ENCODE assay signal across 10 cellular contexts in the genomic region with DNA sequence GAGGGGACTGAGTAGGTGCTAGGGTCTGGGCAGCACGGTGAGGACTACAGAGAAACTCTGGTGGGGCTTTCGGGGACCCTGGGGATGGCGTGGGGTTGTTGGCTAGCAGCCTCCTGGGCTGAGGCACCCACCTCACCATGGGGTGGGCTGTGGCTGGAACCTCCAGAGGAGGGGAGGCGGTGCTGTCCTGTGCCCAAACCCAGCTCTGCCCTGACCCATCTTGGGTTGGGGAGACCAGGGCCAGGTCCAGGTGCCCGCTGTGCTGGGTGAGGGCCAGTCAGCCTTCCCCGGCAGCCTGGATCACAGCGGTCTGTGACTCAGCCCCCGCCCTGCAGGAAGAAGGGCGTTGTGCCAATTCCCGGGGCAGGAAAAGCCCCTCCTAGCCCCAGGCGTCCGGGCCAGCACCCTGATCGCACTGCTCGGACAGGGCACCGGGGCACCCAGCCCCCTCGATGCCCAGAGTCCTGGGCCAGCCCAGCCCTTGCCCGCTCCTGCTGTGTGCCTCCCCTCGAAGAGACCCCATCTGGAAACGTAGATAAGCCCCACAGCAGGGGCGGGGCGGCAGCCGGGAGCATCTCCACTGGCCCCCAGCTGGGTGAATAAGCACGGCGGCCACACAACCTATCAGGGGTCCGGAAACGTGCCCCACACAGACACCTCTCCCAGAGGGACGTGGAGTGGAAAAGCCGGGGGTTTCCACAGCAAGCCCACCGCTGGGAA. TPM values are rescaled to one million over a fixed set of nuclear protein-coding genes. Genes with fewer than 3 reads are reported as not detected.
A peak's percentile ranks its signal among the peaks of the same experiment; 100 is the strongest.
DNase-seq lines count a peak whose midpoint lies in the region; ATAC-seq, FAIRE-seq and TF ChIP-seq lines count a peak whose summit lies in the region.
"Had no signal": no experiment of that assay in that cellular context is flagged by ENCODE, and none has a peak within 500 bp of the region (broad histone marks: within the 10 kb centered on the region; RNA-seq: fewer than 3 reads in every experiment).

No MANE protein-coding gene starts in this region.

- H3K36me3 Mint-ChIP-seq in chondrocyte (ENCODE audit: low read depth): peaks cover 1% of the 10 kb centered on the region
- H3K36me3 Mint-ChIP-seq in progenitor cell of endocrine pancreas (ENCODE audit: insufficient read depth): no peaks in the 10 kb centered on the region

- H3K36me3 ChIP-seq in HepG2 (replicated peaks in 1 of 2; ENCODE audit: control insufficient read depth in 1 of 2, insufficient read depth in 2 of 2, low read length in 2 of 2) (peaks cover 32 to 36% of the 10 kb centered on the region in 2 experiments), urinary bladder (ENCODE audit: insufficient read depth) (no peaks in the 10 kb centered on the region)

- H3K27ac ChIP-seq in HepG2 (ENCODE audit: extremely low read length, insufficient read depth, low read length) (peak overlapping the region; percentile 31), urinary bladder (ENCODE audit: low read depth) (peak overlapping the region; percentile 80)

- peaks cover 22% of the 10 kb centered on the region; the same call in 1 of the 2 replicates for H4K20me1 ChIP-seq in HepG2 (ENCODE audit: insufficient read depth, low read length)

- peaks cover 62% of the 10 kb centered on the region for H3K4me1 Mint-ChIP-seq in chondrocyte (ENCODE audit: low read depth)
- H3K4me1 Mint-ChIP-seq in progenitor cell of endocrine pancreas (ENCODE audit: low read depth): peaks cover 17% of the 10 kb centered on the region
- H3K4me1 Mint-ChIP-seq: activated T-helper 17 cell treated with anti-CD3 and anti-CD28 coated beads, Interleukin-2, amount 50 U/mL, for 72 hours had no signal

- WGBS in HepG2 (ENCODE audit: low lambda C conversion rate): 94% methylated on average over 25 of the region's 29 CpGs
- WGBS in urinary bladder: 19% methylated on average over 29 of the region's 29 CpGs

- no peak for TF ChIP-seq POLR2A in HepG2 (IDR thresholded peaks at IDR 0.05; ENCODE audit: insufficient read depth in 1 of 2, low read depth in 2 of 2, low read length in 2 of 2)

- peak overlapping the region; percentile 92 for H3K27ac Mint-ChIP-seq in chondrocyte (ENCODE audit: unreplicated experiment)
- H3K27ac Mint-ChIP-seq in progenitor cell of endocrine pancreas: no peak overlapping the region
- H3K27ac Mint-ChIP-seq: activated T-helper 17 cell treated with anti-CD3 and anti-CD28 coated beads, Interleukin-2, amount 50 U/mL, for 72 hours had no signal

- POLR2A ChIA-PET in HepG2 (lab: Yijun Ruan, JAX): interaction anchor here (1.0 to 5.1 kb wide), 3 partner anchors 11 to 52 kb away, joined by 4 to 78 read pairs (median 4); a partner anchor contains a TSS

- no peaks in the 10 kb centered on the region for H3K9me3 ChIP-seq in HepG2 (ENCODE audit: low read length)

- H3K79me2 ChIP-seq in HepG2 (ENCODE audit: insufficient read depth, low read length): peaks cover 23% of the 10 kb centered on the region

- peak; percentile 73 for DNase-seq in NCI-H345 (lab: John Stamatoyannopoulos, UW)
- DNase-seq in NCI-H345 treated with DMSO at 0.1 percent for 48 hours (lab: John Stamatoyannopoulos, UW; ENCODE audit: unreplicated experiment): no peak
- no peak for DNase-seq in chondrocyte (ENCODE audit: low spot score)
- DNase-seq in HepG2 (ENCODE audit: low spot score): no peak
- no peak for DNase-seq in progenitor cell of endocrine pancreas (ENCODE audit: low spot score, unreplicated experiment)
- DNase-seq: NCI-H1930 had no signal

- no peak overlapping the region for H2AFZ ChIP-seq in HepG2 (ENCODE audit: low read length)

- no peak for TF ChIP-seq EP300 in HepG2 (IDR thresholded peaks at IDR 0.05; ENCODE audit: low read depth in 2 of 2, low read length in 2 of 2)
- no peak for TF ChIP-seq EP300 in HepG2 (CRISPR knock-in tag; IDR thresholded peaks at IDR 0.05; ENCODE audit: borderline replicate concordance)

- intact Hi-C loops in HepG2 (cut with micrococcal nuclease; ENCODE audit: unreplicated experiment): no loop called here

- ATAC-seq in HepG2 (no peak), HG02981 (IDR thresholded peaks at IDR 0.05; ENCODE audit: unreplicated experiment) (no peak), HG02970 (IDR thresholded peaks at IDR 0.05; ENCODE audit: low FRiP score, unreplicated experiment) (no peak)
- ATAC-seq: activated T-helper 17 cell treated with anti-CD3 and anti-CD28 coated beads, Interleukin-2, amount 50 U/mL, for 72 hours had no signal

- no peak overlapping the region for H3K4me3 ChIP-seq in HepG2 (replicated peaks in 1 of 3; ENCODE audit: insufficient read depth in 1 of 3, low read depth in 2 of 3, low read length in 3 of 3)
- no peak overlapping the region for H3K4me3 ChIP-seq in urinary bladder (ENCODE audit: low read depth, low read length)

- H3K4me3 Mint-ChIP-seq in chondrocyte (ENCODE audit: unreplicated experiment): peak overlapping the region; percentile 42
- H3K4me3 Mint-ChIP-seq in progenitor cell of endocrine pancreas (ENCODE audit: low read depth): no peak overlapping the region
- H3K4me3 Mint-ChIP-seq: activated T-helper 17 cell treated with anti-CD3 and anti-CD28 coated beads, Interleukin-2, amount 50 U/mL, for 72 hours had no signal

- TF ChIP-seq CTCF in chondrocyte (IDR thresholded peaks at IDR 0.05) (no peak), HepG2 (CRISPR knock-in tag; IDR thresholded peaks at IDR 0.05) (no peak), progenitor cell of endocrine pancreas (IDR thresholded peaks at IDR 0.05; ENCODE audit: unreplicated experiment) (no peak)

- H3K27me3 ChIP-seq in HepG2 (ENCODE audit: control insufficient read depth in 1 of 2, insufficient read depth in 2 of 2, low read length in 2 of 2): no peaks in the 10 kb centered on the region

- FAIRE-seq in HepG2 (lab: Jason Lieb, UNC): no peak

- H3K4me1 ChIP-seq in HepG2 (ENCODE audit: insufficient read depth, low read length) (peaks cover 55% of the 10 kb centered on the region), urinary bladder (ENCODE audit: insufficient read depth) (peaks cover 6% of the 10 kb centered on the region)

- TF ChIP-seq RAD21 in HepG2 (CRISPR knock-in tag; IDR thresholded peaks at IDR 0.05): no peak

- no peaks in the 10 kb centered on the region for H3K27me3 Mint-ChIP-seq in chondrocyte (ENCODE audit: low read depth)
- no peaks in the 10 kb centered on the region for H3K27me3 Mint-ChIP-seq in progenitor cell of endocrine pancreas
- H3K27me3 Mint-ChIP-seq: activated T-helper 17 cell treated with anti-CD3 and anti-CD28 coated beads, Interleukin-2, amount 50 U/mL, for 72 hours had no signal

- BruUV-seq in HepG2 (replicated peaks; lab: Mats Ljungman, UMichigan): no TSS peak

- CTCF ChIA-PET in HepG2 (lab: Yijun Ruan, JAX; ENCODE audit: low intra/inter-chr PET ratio, low total read pairs): no interaction called here

- no peak overlapping the region for H3K4me2 ChIP-seq in HepG2 (ENCODE audit: low read depth, low read length)

- H3K9me3 Mint-ChIP-seq in chondrocyte (ENCODE audit: low read depth) (no peaks in the 10 kb centered on the region), progenitor cell of endocrine pancreas (ENCODE audit: low read depth) (no peaks in the 10 kb centered on the region)
- H3K9me3 Mint-ChIP-seq: activated T-helper 17 cell treated with anti-CD3 and anti-CD28 coated beads, Interleukin-2, amount 50 U/mL, for 72 hours had no signal

- in situ Hi-C loops in HepG2 (cut with HindIII; ENCODE audit: extremely low pct_ligation_motif_present, low pct_unique_long_range_greater_than_20kb): no loop called here

- H3K9ac ChIP-seq in HepG2 (ENCODE audit: insufficient read depth, low read depth, low read length): no peak overlapping the region

RNA-seq across cellular contexts. Expression of a gene that starts 10.0 kb away (rescaled TPM):
- total RNA-seq in chondrocyte (156 to 368 TPM (median 355 TPM) in 3 replicates), HepG2 (2016; rRNA removed; fragmentation: Illumina TruSeq; extraction: Trizol) (28.5 and 44.7 TPM in 2 replicates), urinary bladder (40.4 TPM), progenitor cell of endocrine pancreas (248 and 252 TPM in 2 replicates)
- total RNA-seq in HepG2 (2016; cell fraction: cytosol; rRNA removed; fragmentation: Illumina TruSeq; extraction: Trizol; ENCODE audit: low read depth): 32.2 and 40.1 TPM in 2 replicates
- total RNA-seq in HepG2 (2016; cell fraction: insoluble cytoplasmic fraction; rRNA removed; fragmentation: Illumina TruSeq; extraction: Trizol): 24.0 and 53.5 TPM in 2 replicates
- total RNA-seq in HepG2 (2016; cell fraction: membrane; rRNA removed; fragmentation: Illumina TruSeq; extraction: Trizol): 23.5 and 24.2 TPM in 2 replicates
- 108 and 131 TPM in 2 replicates for total RNA-seq in HepG2 (2016; cell fraction: nucleus; rRNA removed; fragmentation: Illumina TruSeq; extraction: Trizol)
- polyA plus RNA-seq in HepG2 (2011; rRNA removed) (21.0 and 22.7 TPM in 2 replicates), urinary bladder (162 TPM)
- 9.5 and 17.6 TPM in 2 replicates for polyA plus RNA-seq in HepG2 (2011; cell fraction: cytosol; rRNA removed)
- polyA plus RNA-seq in HepG2 (2011; cell fraction: nucleus; rRNA removed): 504 and 754 TPM in 2 replicates
- 96.2 and 135 TPM in 2 replicates for polyA plus RNA-seq in HepG2 (2012)
- polyA plus RNA-seq in HepG2 (2016; cell fraction: cytosol; fragmentation: Illumina TruSeq; extraction: Trizol; ENCODE audit: low read depth): 12.5 and 12.7 TPM in 2 replicates
- 34.3 and 49.3 TPM in 2 replicates for polyA plus RNA-seq in HepG2 (2016; cell fraction: insoluble cytoplasmic fraction; fragmentation: Illumina TruSeq; extraction: Trizol; ENCODE audit: low read depth)
- 14.2 and 17.2 TPM in 2 replicates for polyA plus RNA-seq in HepG2 (2016; cell fraction: membrane; fragmentation: Illumina TruSeq; extraction: Trizol; ENCODE audit: low read depth)
- 598 and 620 TPM in 2 replicates for polyA plus RNA-seq in HepG2 (2016; cell fraction: nucleus; fragmentation: Illumina TruSeq; extraction: Trizol; ENCODE audit: insufficient read depth, low read depth)
- 26.2 and 35.7 TPM in 2 replicates for polyA minus RNA-seq in HepG2 (2011; rRNA and poly(A)+ RNA removed; ENCODE audit: low replicate concordance)
- polyA minus RNA-seq in HepG2 (2011; cell fraction: cytosol; rRNA and poly(A)+ RNA removed): 23.2 and 27.1 TPM in 2 replicates
- 70.0 and 71.2 TPM in 2 replicates for polyA minus RNA-seq in HepG2 (2011; cell fraction: nucleus; rRNA and poly(A)+ RNA removed)

RNA-seq across cellular contexts. Expression of a gene that starts 29.8 kb away (rescaled TPM):
- 830 to 911 TPM (median 873 TPM) in 3 replicates for total RNA-seq in chondrocyte
- total RNA-seq in HepG2 (2016; rRNA removed; fragmentation: Illumina TruSeq; extraction: Trizol): 2,584 and 2,647 TPM in 2 replicates
- total RNA-seq in HepG2 (2016; cell fraction: cytosol; rRNA removed; fragmentation: Illumina TruSeq; extraction: Trizol; ENCODE audit: low read depth): 3,497 and 3,511 TPM in 2 replicates
- 2,606 and 2,768 TPM in 2 replicates for total RNA-seq in HepG2 (2016; cell fraction: insoluble cytoplasmic fraction; rRNA removed; fragmentation: Illumina TruSeq; extraction: Trizol)
- 4,939 and 5,761 TPM in 2 replicates for total RNA-seq in HepG2 (2016; cell fraction: membrane; rRNA removed; fragmentation: Illumina TruSeq; extraction: Trizol)
- total RNA-seq in HepG2 (2016; cell fraction: nucleus; rRNA removed; fragmentation: Illumina TruSeq; extraction: Trizol): 1,156 and 1,166 TPM in 2 replicates
- 9,925 and 11,063 TPM in 2 replicates for polyA plus RNA-seq in HepG2 (2011; rRNA removed)
- polyA plus RNA-seq in HepG2 (2011; cell fraction: cytosol; rRNA removed): 11,031 and 15,081 TPM in 2 replicates
- 5,156 and 5,267 TPM in 2 replicates for polyA plus RNA-seq in HepG2 (2011; cell fraction: nucleus; rRNA removed)
- polyA plus RNA-seq in HepG2 (2012): 6,658 and 8,852 TPM in 2 replicates
- polyA plus RNA-seq in HepG2 (2016; cell fraction: cytosol; fragmentation: Illumina TruSeq; extraction: Trizol; ENCODE audit: low read depth): 5,362 and 5,590 TPM in 2 replicates
- polyA plus RNA-seq in HepG2 (2016; cell fraction: insoluble cytoplasmic fraction; fragmentation: Illumina TruSeq; extraction: Trizol; ENCODE audit: low read depth): 3,197 and 3,428 TPM in 2 replicates
- 5,998 and 6,820 TPM in 2 replicates for polyA plus RNA-seq in HepG2 (2016; cell fraction: membrane; fragmentation: Illumina TruSeq; extraction: Trizol; ENCODE audit: low read depth)
- polyA plus RNA-seq in HepG2 (2016; cell fraction: nucleus; fragmentation: Illumina TruSeq; extraction: Trizol; ENCODE audit: insufficient read depth, low read depth): 2,753 and 2,989 TPM in 2 replicates
- polyA minus RNA-seq in HepG2 (2011; rRNA and poly(A)+ RNA removed; ENCODE audit: low replicate concordance): 2,340 and 3,999 TPM in 2 replicates
- 1,154 and 1,167 TPM in 2 replicates for polyA minus RNA-seq in HepG2 (2011; cell fraction: cytosol; rRNA and poly(A)+ RNA removed)
- 809 and 896 TPM in 2 replicates for polyA minus RNA-seq in HepG2 (2011; cell fraction: nucleus; rRNA and poly(A)+ RNA removed)
- total RNA-seq in urinary bladder: 396 TPM
- polyA plus RNA-seq in urinary bladder: 4,730 TPM
- total RNA-seq in progenitor cell of endocrine pancreas: 1,160 and 1,251 TPM in 2 replicates

RNA-seq across cellular contexts. Expression of a gene that starts 50.0 kb away (rescaled TPM):
- total RNA-seq in chondrocyte (6.4 to 7.8 TPM (median 6.5 TPM) in 3 replicates), HepG2 (2016; rRNA removed; fragmentation: Illumina TruSeq; extraction: Trizol) (9.7 and 10.2 TPM in 2 replicates), urinary bladder (2.1 TPM), progenitor cell of endocrine pancreas (20.4 and 21.7 TPM in 2 replicates)
- total RNA-seq in HepG2 (2016; cell fraction: cytosol; rRNA removed; fragmentation: Illumina TruSeq; extraction: Trizol; ENCODE audit: low read depth): 3.4 and 4.0 TPM in 2 replicates
- total RNA-seq in HepG2 (2016; cell fraction: insoluble cytoplasmic fraction; rRNA removed; fragmentation: Illumina TruSeq; extraction: Trizol): 9.2 and 9.3 TPM in 2 replicates
- 13.2 and 14.3 TPM in 2 replicates for total RNA-seq in HepG2 (2016; cell fraction: membrane; rRNA removed; fragmentation: Illumina TruSeq; extraction: Trizol)
- total RNA-seq in HepG2 (2016; cell fraction: nucleus; rRNA removed; fragmentation: Illumina TruSeq; extraction: Trizol): 5.6 and 7.3 TPM in 2 replicates
- polyA plus RNA-seq in HepG2 (2011; rRNA removed) (5.2 and 5.9 TPM in 2 replicates), urinary bladder (5.7 TPM)
- polyA plus RNA-seq in HepG2 (2011; cell fraction: cytosol; rRNA removed): 4.8 and 5.4 TPM in 2 replicates
- polyA plus RNA-seq in HepG2 (2011; cell fraction: nucleus; rRNA removed): 6.8 and 7.6 TPM in 2 replicates
- 4.7 and 5.4 TPM in 2 replicates for polyA plus RNA-seq in HepG2 (2012)
- polyA plus RNA-seq in HepG2 (2016; cell fraction: cytosol; fragmentation: Illumina TruSeq; extraction: Trizol; ENCODE audit: low read depth): 7.5 and 8.3 TPM in 2 replicates
- 20.6 and 26.7 TPM in 2 replicates for polyA plus RNA-seq in HepG2 (2016; cell fraction: insoluble cytoplasmic fraction; fragmentation: Illumina TruSeq; extraction: Trizol; ENCODE audit: low read depth)
- polyA plus RNA-seq in HepG2 (2016; cell fraction: membrane; fragmentation: Illumina TruSeq; extraction: Trizol; ENCODE audit: low read depth): 20.0 and 22.1 TPM in 2 replicates
- polyA plus RNA-seq in HepG2 (2016; cell fraction: nucleus; fragmentation: Illumina TruSeq; extraction: Trizol; ENCODE audit: insufficient read depth, low read depth): 18.8 and 19.3 TPM in 2 replicates
- 5.3 and 6.3 TPM in 2 replicates for polyA minus RNA-seq in HepG2 (2011; rRNA and poly(A)+ RNA removed; ENCODE audit: low replicate concordance)
- polyA minus RNA-seq in HepG2 (2011; cell fraction: cytosol; rRNA and poly(A)+ RNA removed): 4.9 and 6.3 TPM in 2 replicates
- polyA minus RNA-seq in HepG2 (2011; cell fraction: nucleus; rRNA and poly(A)+ RNA removed): 4.8 and 5.2 TPM in 2 replicates

RNA-seq across cellular contexts. Expression of a gene that starts 54.3 kb away (rescaled TPM):
- total RNA-seq in chondrocyte (83.0 to 94.7 TPM (median 87.2 TPM) in 3 replicates), HepG2 (2016; rRNA removed; fragmentation: Illumina TruSeq; extraction: Trizol) (143 and 154 TPM in 2 replicates), urinary bladder (27.5 TPM), progenitor cell of endocrine pancreas (66.2 and 67.1 TPM in 2 replicates)
- 51.6 and 53.2 TPM in 2 replicates for total RNA-seq in HepG2 (2016; cell fraction: cytosol; rRNA removed; fragmentation: Illumina TruSeq; extraction: Trizol; ENCODE audit: low read depth)
- total RNA-seq in HepG2 (2016; cell fraction: insoluble cytoplasmic fraction; rRNA removed; fragmentation: Illumina TruSeq; extraction: Trizol): 149 and 159 TPM in 2 replicates
- 59.3 and 62.8 TPM in 2 replicates for total RNA-seq in HepG2 (2016; cell fraction: membrane; rRNA removed; fragmentation: Illumina TruSeq; extraction: Trizol)
- 76.2 and 86.5 TPM in 2 replicates for total RNA-seq in HepG2 (2016; cell fraction: nucleus; rRNA removed; fragmentation: Illumina TruSeq; extraction: Trizol)
- polyA plus RNA-seq in HepG2 (2011; rRNA removed) (92.9 and 106 TPM in 2 replicates), urinary bladder (115 TPM)
- polyA plus RNA-seq in HepG2 (2011; cell fraction: cytosol; rRNA removed): 90.4 and 144 TPM in 2 replicates
- 158 and 185 TPM in 2 replicates for polyA plus RNA-seq in HepG2 (2011; cell fraction: nucleus; rRNA removed)
- polyA plus RNA-seq in HepG2 (2012): 62.1 and 86.3 TPM in 2 replicates
- polyA plus RNA-seq in HepG2 (2016; cell fraction: cytosol; fragmentation: Illumina TruSeq; extraction: Trizol; ENCODE audit: low read depth): 50.3 and 52.6 TPM in 2 replicates
- 185 and 189 TPM in 2 replicates for polyA plus RNA-seq in HepG2 (2016; cell fraction: insoluble cytoplasmic fraction; fragmentation: Illumina TruSeq; extraction: Trizol; ENCODE audit: low read depth)
- 54.2 and 55.6 TPM in 2 replicates for polyA plus RNA-seq in HepG2 (2016; cell fraction: membrane; fragmentation: Illumina TruSeq; extraction: Trizol; ENCODE audit: low read depth)
- polyA plus RNA-seq in HepG2 (2016; cell fraction: nucleus; fragmentation: Illumina TruSeq; extraction: Trizol; ENCODE audit: insufficient read depth, low read depth): 165 and 171 TPM in 2 replicates
- polyA minus RNA-seq in HepG2 (2011; rRNA and poly(A)+ RNA removed; ENCODE audit: low replicate concordance): 92.6 and 107 TPM in 2 replicates
- 50.7 and 55.0 TPM in 2 replicates for polyA minus RNA-seq in HepG2 (2011; cell fraction: cytosol; rRNA and poly(A)+ RNA removed)
- polyA minus RNA-seq in HepG2 (2011; cell fraction: nucleus; rRNA and poly(A)+ RNA removed): 47.2 and 49.4 TPM in 2 replicates
